ENCODE assay signal across 13 cellular contexts in the genomic region with DNA sequence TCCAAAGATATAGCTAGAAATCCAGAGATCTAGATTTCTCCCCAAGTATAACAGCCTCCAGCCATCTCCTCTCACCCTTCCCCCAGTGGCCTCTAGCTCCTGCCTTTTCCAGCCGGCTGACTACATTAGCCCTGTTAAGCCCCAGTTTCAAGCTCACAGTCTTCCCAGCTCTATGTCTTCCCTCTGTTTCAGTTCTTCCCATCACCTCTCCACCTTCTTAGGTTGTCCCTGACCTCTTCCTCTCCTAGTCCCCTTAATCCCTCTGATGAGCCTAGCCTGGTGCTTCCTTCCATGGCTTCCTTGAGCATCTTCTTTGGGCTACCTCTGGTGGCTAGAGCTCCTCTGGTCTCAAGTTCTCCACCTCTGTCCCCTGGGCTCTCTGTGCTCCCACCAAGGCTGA. TPM values are rescaled to one million over a fixed set of nuclear protein-coding genes. Genes with fewer than 3 reads are reported as not detected.
DNase-seq lines count a peak whose midpoint lies in the region; ATAC-seq and TF ChIP-seq lines count a peak whose summit lies in the region.
"Had no signal": no experiment of that assay in that cellular context is flagged by ENCODE, and none has a peak within 500 bp of the region (broad histone marks: within the 10 kb centered on the region; RNA-seq: fewer than 3 reads in every experiment).

No MANE protein-coding gene starts in this region.

- H3F3A ChIP-seq in SK-N-SH (replicated peaks; ENCODE audit: insufficient read depth) (peaks cover 23% of the 10 kb centered on the region), neural progenitor cell (ENCODE audit: low read depth) (peaks cover 61% of the 10 kb centered on the region)

- H3K36me3 Mint-ChIP-seq in IgD-negative memory B cell, result no peaks in the 10 kb centered on the region
- peaks cover 3% of the 10 kb centered on the region for H3K36me3 Mint-ChIP-seq in endodermal cell (ENCODE audit: low read depth)
- H3K36me3 Mint-ChIP-seq in neural progenitor cell, result no peaks in the 10 kb centered on the region

- TF ChIP-seq POLR2A in ovary (IDR thresholded peaks at IDR 0.05), result no peak

- no peak for DNase-seq in SK-N-SH
- DNase-seq in endodermal cell, result no peak
- DNase-seq in neural progenitor cell (ENCODE audit: low spot score), result peak; percentile 43
- no peak for DNase-seq in NCI-H1417 treated with DMSO at 0.1 percent for 48 hours (lab: John Stamatoyannopoulos, UW)
- no peak for DNase-seq in ovary
- no peak for DNase-seq in A673 (ENCODE audit: low spot score)
- DNase-seq: activated CD8-positive, alpha-beta memory T cell treated with anti-CD3 and anti-CD28 coated beads for 24 hours; DMS 273 treated with DMSO at 0.1 percent for 48 hours; foreskin melanocyte; stimulated activated CD4-positive, alpha-beta T cell treated with anti-CD3 and anti-CD28 coated beads, Interleukin-12 subunit alpha, Interleukin-12 subunit beta, amount 100 ng/mL, for 4 hours had no signal

- H3K4me1 Mint-ChIP-seq in IgD-negative memory B cell (peaks cover 8 to 34% (median 30%) of the 10 kb centered on the region in 3 donors), endodermal cell (peaks cover 48% of the 10 kb centered on the region), neural progenitor cell (peaks cover 42% of the 10 kb centered on the region)

- H3K9me3 Mint-ChIP-seq in IgD-negative memory B cell (no peaks in the 10 kb centered on the region), endodermal cell (no peaks in the 10 kb centered on the region), neural progenitor cell (peaks cover 2% of the 10 kb centered on the region)

- H3K4me3 Mint-ChIP-seq in IgD-negative memory B cell (peak overlapping the region; percentile 9 to 94 (median 84)), endodermal cell (peak overlapping the region; percentile 50), neural progenitor cell (peak overlapping the region; percentile 91)

- H2AFZ ChIP-seq in SK-N-SH (ENCODE audit: low read depth) (no peak overlapping the region), neural progenitor cell (replicated peaks) (no peak overlapping the region)

- H3K27ac ChIP-seq in SK-N-SH (ENCODE audit: low read depth in 2 of 2, low read length in 1 of 2) (no peak overlapping the region; a peak in 1 of 4 replicates), endodermal cell (ENCODE audit: low read depth, low read length) (no peak overlapping the region), neural progenitor cell (no peak overlapping the region), ovary (no peak overlapping the region), A673 (ENCODE audit: low read depth, low read length, poor library complexity, severe bottlenecking) (no peak overlapping the region)

- H3K27me3 Mint-ChIP-seq in IgD-negative memory B cell (peaks cover 4% of the 10 kb centered on the region), endodermal cell (ENCODE audit: insufficient read depth) (no peaks in the 10 kb centered on the region), neural progenitor cell (ENCODE audit: insufficient read depth, low read depth) (peaks cover 2% of the 10 kb centered on the region)

- CTCF ChIA-PET in SK-N-SH (lab: Yijun Ruan, JAX) (interaction anchor here (1.2 to 14.4 kb wide), 6 partner anchors 13 to 254 kb away, joined by 3 to 358 read pairs (median 6); a partner anchor contains a TSS), A673 (lab: Charles Lee) (interaction anchor here (0.9 kb wide), 1 partner anchor 214 kb away, joined by 4 read pairs; no protein-coding TSS in a partner anchor)

- intact Hi-C loops in ovary (cut with DNase I) (loop anchor here (5.0 to 10.0 kb wide), 5 partner anchors 53 to 303 kb away; a partner anchor contains a TSS), A673 (cut with micrococcal nuclease; ENCODE audit: unreplicated experiment) (no loop called here)

- no TSS peak for BruUV-seq in A673 (replicated peaks; lab: Mats Ljungman, UMichigan)

- H3K4me2 ChIP-seq in SK-N-SH, result peak overlapping the region; percentile 90; the same call in 1 of the 2 replicates
- peak overlapping the region; percentile 82 for H3K4me2 ChIP-seq in neural progenitor cell

- no peak for ATAC-seq in SK-N-SH treated with all-trans-retinoic acid at 6 μM for 48 hours

- H4K20me1 ChIP-seq in SK-N-SH (ENCODE audit: insufficient read depth), result no peaks in the 10 kb centered on the region
- H4K20me1 ChIP-seq in neural progenitor cell (ENCODE audit: low read depth), result peaks cover 10% of the 10 kb centered on the region

- TF ChIP-seq EP300 in SK-N-SH (IDR thresholded peaks at IDR 0.05; ENCODE audit: borderline replicate concordance in 1 of 2, low read depth in 1 of 2, low read length in 1 of 2) (no peak), ovary (IDR thresholded peaks at IDR 0.05) (no peak)

- H3K27ac Mint-ChIP-seq in IgD-negative memory B cell (no peak overlapping the region), endodermal cell (no peak overlapping the region), neural progenitor cell (peak overlapping the region; percentile 51)

- H3K36me3 ChIP-seq in SK-N-SH (replicated peaks in 1 of 2; ENCODE audit: control insufficient read depth in 1 of 2, insufficient read depth in 2 of 2, low read length in 1 of 2) (peaks cover 1 to 3% of the 10 kb centered on the region in 2 experiments), endodermal cell (ENCODE audit: control insufficient read depth, insufficient read depth, low read length) (peaks cover 3% of the 10 kb centered on the region), neural progenitor cell (no peaks in the 10 kb centered on the region), ovary (no peaks in the 10 kb centered on the region), A673 (ENCODE audit: insufficient read depth, low read length, poor library complexity, severe bottlenecking) (peaks cover 6% of the 10 kb centered on the region)
- H3K36me3 ChIP-seq: ascending aorta had no signal

- no peak for TF ChIP-seq RAD21 in SK-N-SH (IDR thresholded peaks at IDR 0.05; ENCODE audit: low read length)

- POLR2A ChIA-PET in SK-N-SH (lab: Yijun Ruan, JAX) (interaction anchor here (0.9 kb wide), 1 partner anchor 13 kb away, joined by 3 read pairs; a partner anchor contains a TSS), A673 (lab: Charles Lee; ENCODE audit: low non-redundant PET) (no interaction called here)

- H3K4me3 ChIP-seq in SK-N-SH (ENCODE audit: low read depth in 2 of 2, low read length in 1 of 2), result no peak overlapping the region
- H3K4me3 ChIP-seq in endodermal cell (ENCODE audit: low read length), result peak overlapping the region; percentile 7
- H3K4me3 ChIP-seq in neural progenitor cell, result peak overlapping the region; percentile 46
- no peak overlapping the region for H3K4me3 ChIP-seq in ovary
- H3K4me3 ChIP-seq in A673 (ENCODE audit: low read depth, low read length, poor library complexity, severe bottlenecking), result no peak overlapping the region

- H3K27me3 ChIP-seq in SK-N-SH (ENCODE audit: insufficient read depth), result no peaks in the 10 kb centered on the region
- H3K27me3 ChIP-seq in endodermal cell (ENCODE audit: control insufficient read depth, insufficient read depth, low read length, poor library complexity, severe bottlenecking), result no peaks in the 10 kb centered on the region
- no peaks in the 10 kb centered on the region for H3K27me3 ChIP-seq in neural progenitor cell
- H3K27me3 ChIP-seq in ovary, result no peaks in the 10 kb centered on the region
- no peaks in the 10 kb centered on the region for H3K27me3 ChIP-seq in A673 (replicated peaks; ENCODE audit: insufficient read depth, low read depth, low read length, poor library complexity)
- H3K27me3 ChIP-seq: ascending aorta had no signal

- H3K79me2 ChIP-seq in SK-N-SH (ENCODE audit: insufficient read depth) (no peaks in the 10 kb centered on the region), neural progenitor cell (ENCODE audit: low read depth) (peaks cover 37% of the 10 kb centered on the region)

- TF ChIP-seq CTCF in SK-N-SH (IDR thresholded peaks at IDR 0.05), result no peak
- TF ChIP-seq CTCF in endodermal cell (conservative IDR thresholded peaks at IDR 0.05), result no peak
- TF ChIP-seq CTCF in neural progenitor cell (IDR thresholded peaks at IDR 0.05), result no peak
- TF ChIP-seq CTCF in ovary (IDR thresholded peaks at IDR 0.05), result no peak
- TF ChIP-seq CTCF in A673 (conservative IDR thresholded peaks at IDR 0.05; ENCODE audit: low read depth, low read length), result no peak

- no peaks in the 10 kb centered on the region for H3K9me2 ChIP-seq in SK-N-SH

- H3K9me3 ChIP-seq in SK-N-SH (no peaks in the 10 kb centered on the region), endodermal cell (ENCODE audit: control insufficient read depth, low read length) (no peaks in the 10 kb centered on the region), neural progenitor cell (ENCODE audit: low read depth) (no peaks in the 10 kb centered on the region), ovary (no peaks in the 10 kb centered on the region), A673 (ENCODE audit: low read depth, low read length, poor library complexity, severe bottlenecking) (no peaks in the 10 kb centered on the region)
- H3K9me3 ChIP-seq: ascending aorta had no signal

- H3K4me1 ChIP-seq in SK-N-SH (ENCODE audit: control insufficient read depth in 1 of 2, insufficient read depth in 2 of 2, low read depth in 1 of 2, low read length in 1 of 2) (peaks cover 14 to 44% of the 10 kb centered on the region in 2 experiments), endodermal cell (ENCODE audit: control insufficient read depth, insufficient read depth, low read length) (peaks cover 5% of the 10 kb centered on the region), neural progenitor cell (peaks cover 25% of the 10 kb centered on the region), ovary (ENCODE audit: insufficient read depth) (peaks cover 12% of the 10 kb centered on the region), A673 (ENCODE audit: insufficient read depth, low read length, poor library complexity, severe bottlenecking) (peaks cover 21% of the 10 kb centered on the region)

- H3K9ac ChIP-seq in SK-N-SH (no peak overlapping the region), endodermal cell (ENCODE audit: extremely low read depth, low read length, poor library complexity, severe bottlenecking) (no peak overlapping the region), neural progenitor cell (no peak overlapping the region)

- 67% methylated on average over 1 of the region's 1 CpG for WGBS in SK-N-SH (ENCODE audit: low lambda C conversion rate)
- WGBS in endodermal cell (ENCODE audit: insufficient coverage in 1 of 2, insufficient read length in 1 of 2), 2 experiments, result 66 to 75% methylated on average over 1 of the region's 1 CpG
- WGBS in ovary, 3 donors, result 9 to 28% (median 13%) methylated on average over 1 of the region's 1 CpG

RNA-seq across cellular contexts. Expression of a gene that starts 0.9 kb away (rescaled TPM):
- polyA plus RNA-seq in SK-N-SH (2012; rRNA removed), result 6.9 and 9.4 TPM in 2 replicates
- polyA plus RNA-seq in SK-N-SH (2012; cell fraction: cytosol; rRNA removed), result 5.3 and 8.8 TPM in 2 replicates
- polyA plus RNA-seq in SK-N-SH (2012; cell fraction: nucleus; rRNA removed), result 7.2 and 8.0 TPM in 2 replicates
- polyA plus RNA-seq in IgD-negative memory B cell, result 1.1 TPM
- 10 to 100 TPM; 29.8 to 33.0 TPM for total RNA-seq in endodermal cell
- polyA plus RNA-seq in endodermal cell (2013, experiment 1 of 2), result 32.4 TPM
- 28.6 TPM for polyA plus RNA-seq in endodermal cell (2013, experiment 2 of 2)
- total RNA-seq in neural progenitor cell (ENCODE audit: low replicate concordance), result 9.1 and 21.9 TPM in 2 replicates
- 10 to 100 TPM in 4 of 7 donors, 1 to 10 TPM in 3; 2.2 to 27.7 (median 12.3) TPM for total RNA-seq in ovary
- polyA plus RNA-seq in ovary, result 1 to 10 TPM; 3.4 to 8.0 TPM
- total RNA-seq in A673 (2021), result 38.4 and 46.9 TPM in 2 replicates

RNA-seq across cellular contexts. Expression of a gene that starts 13.2 kb away (rescaled TPM):
- polyA plus RNA-seq in SK-N-SH (2012; rRNA removed) (1,022 and 1,465 TPM in 2 replicates), IgD-negative memory B cell (171 TPM), ovary (1,000 to 10,000 TPM in 1 of 2 donors, 100 to 1,000 TPM in 1; 676 to 1,943 TPM)
- polyA plus RNA-seq in SK-N-SH (2012; cell fraction: cytosol; rRNA removed), result 1,236 and 1,638 TPM in 2 replicates
- polyA plus RNA-seq in SK-N-SH (2012; cell fraction: nucleus; rRNA removed), result 454 and 623 TPM in 2 replicates
- total RNA-seq in endodermal cell (1,000 to 10,000 TPM in 1 of 2 donors, 100 to 1,000 TPM in 1; 879 to 1,041 TPM), neural progenitor cell (ENCODE audit: low replicate concordance) (257 and 305 TPM in 2 replicates), ovary (100 to 1,000 TPM; 406 to 954 (median 762) TPM), A673 (2021) (367 and 371 TPM in 2 replicates)
- polyA plus RNA-seq in endodermal cell (2013, experiment 1 of 2), result 447 TPM
- polyA plus RNA-seq in endodermal cell (2013, experiment 2 of 2), result 444 TPM

RNA-seq across cellular contexts. Expression of a gene that starts 21.8 kb away (rescaled TPM):
- 5.2 and 5.4 TPM in 2 replicates for polyA plus RNA-seq in SK-N-SH (2012; rRNA removed)
- 1.6 and 1.7 TPM in 2 replicates for polyA plus RNA-seq in SK-N-SH (2012; cell fraction: cytosol; rRNA removed)
- polyA plus RNA-seq in SK-N-SH (2012; cell fraction: nucleus; rRNA removed), result 46.0 and 49.7 TPM in 2 replicates
- 2.2 TPM for polyA plus RNA-seq in IgD-negative memory B cell
- 1 to 10 TPM; 4.1 to 7.4 TPM for total RNA-seq in endodermal cell
- 4.7 TPM for polyA plus RNA-seq in endodermal cell (2013, experiment 1 of 2)
- polyA plus RNA-seq in endodermal cell (2013, experiment 2 of 2), result 3.5 TPM
- total RNA-seq in neural progenitor cell (ENCODE audit: low replicate concordance), result 3.0 and 14.6 TPM in 2 replicates
- 1 to 10 TPM; 3.7 to 8.9 (median 7.2) TPM for total RNA-seq in ovary
- 1 to 10 TPM; 5.1 to 5.9 TPM for polyA plus RNA-seq in ovary
- total RNA-seq in A673 (2021), result 6.7 and 9.7 TPM in 2 replicates

RNA-seq across cellular contexts. Expression of a gene that starts 26.1 kb away (rescaled TPM):
- polyA plus RNA-seq in SK-N-SH (2012; rRNA removed) (277 and 331 TPM in 2 replicates), IgD-negative memory B cell (174 TPM), ovary (100 to 1,000 TPM; 101 to 214 TPM)
- 243 and 313 TPM in 2 replicates for polyA plus RNA-seq in SK-N-SH (2012; cell fraction: cytosol; rRNA removed)
- polyA plus RNA-seq in SK-N-SH (2012; cell fraction: nucleus; rRNA removed), result 89.7 and 130 TPM in 2 replicates
- total RNA-seq in endodermal cell (100 to 1,000 TPM in 1 of 2 donors, 10 to 100 TPM in 1; 95.1 to 102 TPM), neural progenitor cell (ENCODE audit: low replicate concordance) (48.1 and 92.5 TPM in 2 replicates), ovary (100 to 1,000 TPM in 4 of 7 donors, 10 to 100 TPM in 3; 96.0 to 143 (median 120) TPM), A673 (2021) (76.0 and 86.3 TPM in 2 replicates)
- polyA plus RNA-seq in endodermal cell (2013, experiment 1 of 2), result 93.0 TPM
- 94.7 TPM for polyA plus RNA-seq in endodermal cell (2013, experiment 2 of 2)

RNA-seq across cellular contexts. Expression of a gene that starts 34.3 kb away (rescaled TPM):
- polyA plus RNA-seq in SK-N-SH (2012; rRNA removed) (17.6 and 19.7 TPM in 2 replicates), IgD-negative memory B cell (0.13 TPM), ovary (10 to 100 TPM; 19.5 to 38.3 TPM)
- polyA plus RNA-seq in SK-N-SH (2012; cell fraction: cytosol; rRNA removed), result 7.3 and 9.1 TPM in 2 replicates
- 71.0 and 80.7 TPM in 2 replicates for polyA plus RNA-seq in SK-N-SH (2012; cell fraction: nucleus; rRNA removed)
- total RNA-seq in endodermal cell (100 to 1,000 TPM; 106 to 122 TPM), neural progenitor cell (ENCODE audit: low replicate concordance) (43.4 and 75.2 TPM in 2 replicates), ovary (10 to 100 TPM in 5 of 7 donors, 1 to 10 TPM in 2; 4.9 to 69.6 (median 25.9) TPM), A673 (2021) (14.7 and 21.4 TPM in 2 replicates)
- polyA plus RNA-seq in endodermal cell (2013, experiment 1 of 2), result 77.3 TPM
- polyA plus RNA-seq in endodermal cell (2013, experiment 2 of 2), result 71.6 TPM

Comparison
In these comparisons a context has a peak if more than half of its experiments do, and no peak if none do; other contexts are left out.
1. H3K4me3 ChIP-seq: peak in endodermal cell (single experiment) and neural progenitor cell (single experiment); none in SK-N-SH (0 of 2), ovary (single experiment) and A673 (single experiment).
2. Peak in every context shown above with its lines, with median percentiles within 50 percentile points of each other: H3K4me3 Mint-ChIP-seq.